Comparison of ENCODE assay signal across 8 cellular contexts in the genomic region with DNA sequence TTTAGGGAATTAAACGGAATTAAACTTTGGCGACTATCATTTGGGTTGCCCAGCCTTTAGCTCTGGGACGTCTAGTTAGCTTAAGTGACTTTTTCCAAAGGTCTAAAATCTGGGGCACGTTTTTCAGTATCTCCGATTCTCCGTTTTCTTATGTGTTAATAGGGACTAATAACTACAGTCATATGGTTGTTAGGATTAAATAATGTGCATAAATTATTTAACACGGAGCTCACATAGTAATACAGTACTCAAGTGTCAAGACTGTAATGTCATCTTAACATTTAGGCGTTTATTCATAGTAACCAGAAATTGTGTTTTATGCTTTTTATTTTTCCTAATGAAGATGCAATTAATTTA. TPM values are rescaled to one million over a fixed set of nuclear protein-coding genes. Genes with fewer than 3 reads are reported as not detected.
DNase-seq lines count a peak whose midpoint lies in the region; TF ChIP-seq lines count a peak whose summit lies in the region.

No MANE protein-coding gene starts in this region.

- H3K4me1 ChIP-seq in DOHH2 (ENCODE audit: control insufficient read depth, low read length): peaks cover 36% of the 10 kb centered on the region
- H3K4me1 ChIP-seq in HUES64 (ENCODE audit: insufficient read depth, low read length): peaks cover 14% of the 10 kb centered on the region
- peaks cover 0 to 8% of the 10 kb centered on the region in 2 donors for H3K4me1 ChIP-seq in neuronal stem cell (ENCODE audit: control insufficient read depth in 2 of 2, insufficient read depth in 1 of 2, low read depth in 1 of 2, low read length in 2 of 2)

- H3K27me3 ChIP-seq in DOHH2 (ENCODE audit: control insufficient read depth, low read length): no peaks in the 10 kb centered on the region
- H3K27me3 ChIP-seq in HUES64 (ENCODE audit: insufficient read depth, low read length): no peaks in the 10 kb centered on the region
- no peaks in the 10 kb centered on the region for H3K27me3 ChIP-seq in dorsolateral prefrontal cortex
- no peaks in the 10 kb centered on the region for H3K27me3 ChIP-seq in neuronal stem cell (ENCODE audit: control insufficient read depth in 3 of 3, insufficient read depth in 3 of 3, low read depth in 1 of 3, low read length in 3 of 3)

- H2AFZ ChIP-seq in neuronal stem cell (ENCODE audit: low read length): peak overlapping the region; percentile 93

- H3K9me3 ChIP-seq in DOHH2 (ENCODE audit: control insufficient read depth, insufficient read depth, low read length) (no peaks in the 10 kb centered on the region), HUES64 (ENCODE audit: insufficient read depth, low read depth, low read length) (no peaks in the 10 kb centered on the region), neuronal stem cell (replicated peaks in 1 of 2; ENCODE audit: control insufficient read depth in 2 of 2, insufficient read depth in 1 of 2, low read depth in 1 of 2, low read length in 2 of 2) (no peaks in the 10 kb centered on the region)

- intact Hi-C loops in dorsolateral prefrontal cortex (cut with DNase I): loop anchor here in 1 of 2 donors (5.0 kb wide), 1 partner anchor 43 kb away; no protein-coding TSS in a partner anchor

- DNase-seq in dorsolateral prefrontal cortex (no peak), neuronal stem cell (ENCODE audit: low spot score) (no peak), DMS53 treated with DMSO at 0.1 percent for 48 hours (lab: John Stamatoyannopoulos, UW; ENCODE audit: unreplicated experiment) (no peak), pons (ENCODE audit: low spot score) (no peak), substantia nigra (lab: John Stamatoyannopoulos, UW) (no peak)
- DNase-seq in activated effector memory CD4-positive, alpha-beta T cell treated with anti-CD3 and anti-CD28 coated beads, Interleukin-2, amount 50 U/mL, for 16 hours: no peak

- no peak overlapping the region for H4K91ac ChIP-seq in neuronal stem cell (ENCODE audit: low read depth, low read length, poor library complexity)

- peak overlapping the region; percentile 95 for H2BK5ac ChIP-seq in neuronal stem cell (ENCODE audit: low read length)

- no peak overlapping the region for H2BK15ac ChIP-seq in neuronal stem cell (ENCODE audit: low read length)

- H3K27ac ChIP-seq in DOHH2 (ENCODE audit: low read depth, low read length) (peak overlapping the region; percentile 63), HUES64 (ENCODE audit: low read depth, low read length) (peak overlapping the region; percentile 62), dorsolateral prefrontal cortex (peak overlapping the region in 48 of 59 donors; percentile 10 to 87 (median 72)), neuronal stem cell (replicated peaks; ENCODE audit: low read length) (no peak overlapping the region), substantia nigra (ENCODE audit: low read depth, low read length, poor library complexity, severe bottlenecking) (no peak overlapping the region)

- H3K36me3 ChIP-seq in DOHH2 (ENCODE audit: control insufficient read depth, low read length) (peaks cover 50% of the 10 kb centered on the region), HUES64 (ENCODE audit: insufficient read depth, low read length) (peaks cover 47% of the 10 kb centered on the region), neuronal stem cell (replicated peaks in 1 of 2; ENCODE audit: control insufficient read depth in 2 of 2, insufficient read depth in 2 of 2, low read length in 2 of 2) (peaks cover 5 to 64% of the 10 kb centered on the region in 2 donors)

- H3K9me2 ChIP-seq in DOHH2 (replicated peaks; ENCODE audit: control insufficient read depth, low read length): no peaks in the 10 kb centered on the region

- peak overlapping the region; percentile 98 for H3K4me3 ChIP-seq in DOHH2 (ENCODE audit: low read length)
- peak overlapping the region; percentile 91 for H3K4me3 ChIP-seq in HUES64 (ENCODE audit: low read length)
- peak overlapping the region; percentile 46 to 85 (median 70) for H3K4me3 ChIP-seq in dorsolateral prefrontal cortex
- peak overlapping the region; percentile 72 to 93 for H3K4me3 ChIP-seq in neuronal stem cell (ENCODE audit: low read length in 2 of 2)

- no peak overlapping the region for H4K8ac ChIP-seq in neuronal stem cell (ENCODE audit: low read depth, low read length)

- no peak overlapping the region for H2BK120ac ChIP-seq in neuronal stem cell (ENCODE audit: low read depth, low read length)

- H3K14ac ChIP-seq in neuronal stem cell (ENCODE audit: low read length): no peak overlapping the region

- H3K79me2 ChIP-seq in DOHH2 (ENCODE audit: control insufficient read depth, low read length): peaks cover 45% of the 10 kb centered on the region

- H3K23ac ChIP-seq in neuronal stem cell (ENCODE audit: low read depth, low read length, poor library complexity): no peak overlapping the region

- H3K4me2 ChIP-seq in DOHH2 (ENCODE audit: low read length) (peak overlapping the region; percentile 80), neuronal stem cell (ENCODE audit: insufficient read depth, low read length, poor library complexity, severe bottlenecking) (peak overlapping the region; percentile 43)

- peaks cover 5% of the 10 kb centered on the region; the same call in 1 of the 2 replicates for H4K20me1 ChIP-seq in DOHH2 (ENCODE audit: control insufficient read depth, insufficient read depth, low read depth, low read length)

- no peak overlapping the region for H2BK12ac ChIP-seq in neuronal stem cell (ENCODE audit: low read length)

- whole genome bisulfite sequencing in HUES64: 26% methylated on average over 8 of the region's 8 CpGs
- WGBS in neuronal stem cell (ENCODE audit: extremely low coverage in 2 of 2, insufficient read length in 2 of 2, insufficient replicate concordance in 1 of 2), 2 donors: no CpG with 5 or more reads among the region's 8 CpGs

- H3K9ac ChIP-seq in HUES64 (ENCODE audit: low read depth, low read length): peak overlapping the region; percentile 80
- no peak overlapping the region for H3K9ac ChIP-seq in neuronal stem cell (ENCODE audit: low read depth, low read length, poor library complexity)

- H3K79me1 ChIP-seq in neuronal stem cell (ENCODE audit: low read depth, low read length): peaks cover 5% of the 10 kb centered on the region

- TF ChIP-seq CTCF in DOHH2 (IDR thresholded peaks at IDR 0.05; ENCODE audit: low read depth, low read length, poor library complexity, severe bottlenecking): no peak
- peak in 5 of 56 donors; percentile 1 to 40 (median 29) for TF ChIP-seq CTCF in dorsolateral prefrontal cortex (IDR thresholded peaks at IDR 0.05 in 54 of 56, conservative IDR thresholded peaks at IDR 0.05 in 2 of 56; ENCODE audit: low read depth in 1 of 56, partially characterized antibody in 56 of 56)

- no peak overlapping the region for H2AK5ac ChIP-seq in neuronal stem cell (ENCODE audit: low read depth, low read length)

- peaks cover 25% of the 10 kb centered on the region for H3F3A ChIP-seq in DOHH2 (ENCODE audit: control insufficient read depth, insufficient read depth)

- no peak overlapping the region for H3K4ac ChIP-seq in neuronal stem cell (ENCODE audit: low read length)

- no peak overlapping the region for H3K18ac ChIP-seq in neuronal stem cell (ENCODE audit: low read length)

RNA-seq across cellular contexts. Expression of gene CCNA2, which starts 0.5 kb away (rescaled TPM):
- polyA plus RNA-seq in HUES64 (2013, experiment 1 of 2): 87.6 TPM
- polyA plus RNA-seq in HUES64 (2013, experiment 2 of 2): 92.6 TPM
- total RNA-seq in dorsolateral prefrontal cortex: 10 to 100 TPM in 2 of 120 experiments, 1 to 10 TPM in 118; 1.1 to 11.7 (median 2.7) TPM
- 102 TPM for polyA plus RNA-seq in neuronal stem cell (2013, experiment 1 of 2)
- polyA plus RNA-seq in neuronal stem cell (2013, experiment 2 of 2): 102 TPM

RNA-seq across cellular contexts. Expression of gene EXOSC9, which starts 23.0 kb away (rescaled TPM):
- 71.6 TPM for polyA plus RNA-seq in HUES64 (2013, experiment 1 of 2)
- 71.4 TPM for polyA plus RNA-seq in HUES64 (2013, experiment 2 of 2)
- 10 to 100 TPM; 10.5 to 25.6 (median 17.5) TPM for total RNA-seq in dorsolateral prefrontal cortex
- 60.2 TPM for polyA plus RNA-seq in neuronal stem cell (2013, experiment 1 of 2)
- 59.1 TPM for polyA plus RNA-seq in neuronal stem cell (2013, experiment 2 of 2)

RNA-seq across cellular contexts. Expression of gene BBS7, which starts 46.1 kb away (rescaled TPM):
- polyA plus RNA-seq in HUES64 (2013, experiment 1 of 2): 19.0 TPM
- polyA plus RNA-seq in HUES64 (2013, experiment 2 of 2): 21.5 TPM
- total RNA-seq in dorsolateral prefrontal cortex: 10 to 100 TPM; 22.1 to 76.8 (median 47.2) TPM
- 24.2 TPM for polyA plus RNA-seq in neuronal stem cell (2013, experiment 1 of 2)
- 24.2 TPM for polyA plus RNA-seq in neuronal stem cell (2013, experiment 2 of 2)

RNA-seq across cellular contexts. Expression of gene SMIM43, which starts 59.2 kb away (rescaled TPM):
- 1.4 TPM for polyA plus RNA-seq in HUES64 (2013, experiment 1 of 2)
- 1.3 TPM for polyA plus RNA-seq in HUES64 (2013, experiment 2 of 2)
- 10 to 100 TPM; 12.2 to 62.2 (median 37.5) TPM for total RNA-seq in dorsolateral prefrontal cortex
- 0.06 TPM for polyA plus RNA-seq in neuronal stem cell (2013, experiment 1 of 2)
- polyA plus RNA-seq in neuronal stem cell (2013, experiment 2 of 2): 0.11 TPM

Comparison
In these comparisons a context has a peak if more than half of its experiments do, and no peak if none do; other contexts are left out.
1. H3K27ac ChIP-seq: peak in DOHH2 (single experiment), HUES64 (single experiment) and dorsolateral prefrontal cortex (48 of 59); none in neuronal stem cell (single experiment) and substantia nigra (single experiment).
2. Peak in every context shown above with its lines, with median percentiles within 50 percentile points of each other: H3K4me3 ChIP-seq.